ENCODE assay signal across 14 cellular contexts in genomic region chr7:148584154-148584827, GRCh38. TPM values are rescaled to one million over a fixed set of nuclear protein-coding genes. Genes with fewer than 3 reads are reported as not detected.
DNase-seq lines count a peak whose midpoint lies in the region; ATAC-seq, FAIRE-seq and TF ChIP-seq lines count a peak whose summit lies in the region.
"Had no signal": no experiment of that assay in that cellular context is flagged by ENCODE, and none has a peak within 500 bp of the region (broad histone marks: within the 10 kb centered on the region; RNA-seq: fewer than 3 reads in every experiment).

No MANE protein-coding gene starts in this region.

- H3K4me1 Mint-ChIP-seq in activated CD4-positive, alpha-beta T cell treated with anti-CD3 and anti-CD28 coated beads, Interleukin-2, amount 10 ng/mL, durations not matched to agents 24 days and 14 days: peaks cover 18% of the 10 kb centered on the region
- H3K4me1 Mint-ChIP-seq in CD4-positive, alpha-beta T cell (ENCODE audit: low read depth): peaks cover 5% of the 10 kb centered on the region

- RAD21 ChIA-PET in GM12878 (lab: Charles Lee; ENCODE audit: unreplicated experiment): interaction anchor here (1.3 to 1.6 kb wide), 2 partner anchors 10 to 379 kb away, joined by 4 to 6 read pairs; no protein-coding TSS in a partner anchor

- H3K9ac ChIP-seq in GM12878 (ENCODE audit: control insufficient read depth, insufficient read depth, low read length): no peak overlapping the region

- CTCF ChIA-PET in GM12878 (lab: Yijun Ruan, JAX): interaction anchor here (0.5 to 1.7 kb wide), 6 partner anchors 9 to 378 kb away, joined by 3 to 11 read pairs (median 4); no protein-coding TSS in a partner anchor
- CTCF ChIA-PET in CD4-positive, alpha-beta T cell (lab: Charles Lee): interaction anchor here (0.7 to 2.1 kb wide), 3 partner anchors 9 to 363 kb away, joined by 3 to 8 read pairs (median 3); no protein-coding TSS in a partner anchor

- BruUV-seq in GM12878 (replicated peaks; lab: Mats Ljungman, UMichigan): no TSS peak

- H3K36me3 ChIP-seq in GM12878 (ENCODE audit: control insufficient read depth in 2 of 2, insufficient read depth in 2 of 2, low read length in 1 of 2) (no peaks in the 10 kb centered on the region), pancreas (no peaks in the 10 kb centered on the region)
- H3K36me3 ChIP-seq: cardiac muscle cell, SJSA1 had no signal

- no peak for TF ChIP-seq RAD21 in GM12878 (IDR thresholded peaks at IDR 0.05; ENCODE audit: insufficient read depth, low read depth, low read length)

- H3K27ac ChIP-seq in GM12878 (ENCODE audit: control insufficient read depth, insufficient read depth): no peak overlapping the region
- no peak overlapping the region for H3K27ac ChIP-seq in CD4-positive, alpha-beta T cell (ENCODE audit: low read depth, low read length)
- no peak overlapping the region for H3K27ac ChIP-seq in pancreas
- H3K27ac ChIP-seq: cardiac muscle cell, SJSA1 had no signal

- peak overlapping the region; percentile 12 for H3K27ac Mint-ChIP-seq in activated CD4-positive, alpha-beta T cell treated with anti-CD3 and anti-CD28 coated beads, Interleukin-2, amount 10 ng/mL, durations not matched to agents 24 days and 14 days
- no peak overlapping the region for H3K27ac Mint-ChIP-seq in CD4-positive, alpha-beta T cell

- FAIRE-seq in GM12878 (lab: Jason Lieb, UNC) (peak; percentile 96), pancreas (lab: Jason Lieb, UNC) (no peak)

- POLR2A ChIA-PET in GM12878 (lab: Charles Lee): interaction anchor here (0.6 kb wide), 1 partner anchor 330 kb away, joined by 4 read pairs; no protein-coding TSS in a partner anchor
- POLR2A ChIA-PET in CD4-positive, alpha-beta T cell (lab: Charles Lee): interaction anchor here (0.8 to 1.8 kb wide), 2 partner anchors 9 to 272 kb away, joined by 3 to 7 read pairs; no protein-coding TSS in a partner anchor

- TF ChIP-seq POLR2A in GM12878 (IDR thresholded peaks at IDR 0.05; ENCODE audit: low read depth, low read length): no peak

- H3K27me3 ChIP-seq in GM12878 (replicated peaks in 1 of 2; ENCODE audit: control insufficient read depth in 2 of 2, insufficient read depth in 2 of 2, low read length in 1 of 2) (no peaks in the 10 kb centered on the region; a peak in 1 of 4 replicates), pancreas (no peaks in the 10 kb centered on the region)
- H3K27me3 ChIP-seq in CD4-positive, alpha-beta T cell (ENCODE audit: control insufficient read depth, insufficient read depth, low read length): no peaks in the 10 kb centered on the region
- H3K27me3 ChIP-seq: cardiac muscle cell had no signal

- peak overlapping the region; percentile 77 for H3K4me2 ChIP-seq in GM12878 (ENCODE audit: control insufficient read depth, insufficient read depth)

- H3K4me3 Mint-ChIP-seq in activated CD4-positive, alpha-beta T cell treated with anti-CD3 and anti-CD28 coated beads, Interleukin-2, amount 10 ng/mL, durations not matched to agents 24 days and 14 days: peak overlapping the region; percentile 20
- H3K4me3 Mint-ChIP-seq in CD4-positive, alpha-beta T cell: no peak overlapping the region

- intact Hi-C loops in activated CD4-positive, alpha-beta T cell treated with anti-CD3 and anti-CD28 coated beads, Interleukin-2, amount 10 ng/mL, durations not matched to agents 24 days and 14 days (cut with micrococcal nuclease): loop anchor here (1.0 to 5.0 kb wide), 3 partner anchors 43 to 113 kb away; no protein-coding TSS in a partner anchor
- intact Hi-C loops in GM12878 (cut with micrococcal nuclease; ENCODE audit: unreplicated experiment): loop anchor here (5.0 kb wide), 1 partner anchor 77 kb away; no protein-coding TSS in a partner anchor
- intact Hi-C loops in CD4-positive, alpha-beta T cell (cut with DNase I, micrococcal nuclease): no loop called here
- intact Hi-C loops in pancreas (cut with DNase I): no loop called here

- 14% methylated on average over 5 of the region's 5 CpGs for WGBS in GM12878 (ENCODE audit: insufficient coverage, insufficient replicate concordance, low lambda C conversion rate, missing lambda C conversion rate)
- 43 to 53% methylated on average over 5 of the region's 5 CpGs for WGBS in pancreas, 2 donors

- no peak overlapping the region for H2AFZ ChIP-seq in GM12878 (ENCODE audit: control insufficient read depth, low read depth, low read length)

- no peaks in the 10 kb centered on the region for H3K36me3 Mint-ChIP-seq in activated CD4-positive, alpha-beta T cell treated with anti-CD3 and anti-CD28 coated beads, Interleukin-2, amount 10 ng/mL, durations not matched to agents 24 days and 14 days (ENCODE audit: low read depth)
- H3K36me3 Mint-ChIP-seq in CD4-positive, alpha-beta T cell (ENCODE audit: low read depth): no peaks in the 10 kb centered on the region

- no peaks in the 10 kb centered on the region for H3K79me2 ChIP-seq in GM12878 (ENCODE audit: control insufficient read depth, insufficient read depth, low read length)

- H3K4me1 ChIP-seq in GM12878 (ENCODE audit: control insufficient read depth, insufficient read depth, low read length) (peaks cover 9% of the 10 kb centered on the region), pancreas (no peaks in the 10 kb centered on the region)
- H3K4me1 ChIP-seq: SJSA1 had no signal

- peaks cover 2% of the 10 kb centered on the region; the same call in 1 of the 3 replicates for H3K9me3 ChIP-seq in GM12878 (replicated peaks; ENCODE audit: control insufficient read depth, insufficient read depth, low read length)
- H3K9me3 ChIP-seq in CD4-positive, alpha-beta T cell (ENCODE audit: control insufficient read depth, low read length): no peaks in the 10 kb centered on the region
- no peaks in the 10 kb centered on the region for H3K9me3 ChIP-seq in pancreas
- H3K9me3 ChIP-seq: SJSA1 had no signal

- SMC1A ChIA-PET in GM12878 (lab: Charles Lee; ENCODE audit: uncharacterized antibody, unreplicated experiment): interaction anchor here (1.0 to 2.2 kb wide), 6 partner anchors 10 to 611 kb away, joined by 3 to 8 read pairs (median 4); no protein-coding TSS in a partner anchor

- peak; percentile 96 for ATAC-seq in GM21423 (IDR thresholded peaks at IDR 0.05; ENCODE audit: unreplicated experiment)
- ATAC-seq in HG03108 (IDR thresholded peaks at IDR 0.05; ENCODE audit: unreplicated experiment): peak; percentile 86
- peak; percentile 97 for ATAC-seq in GM12878
- ATAC-seq in CD4-positive, alpha-beta T cell (ENCODE audit: poor library complexity): no peak
- no peak for ATAC-seq in pancreas
- ATAC-seq: sciatic nerve had no signal

- H3K4me3 ChIP-seq in GM12878 (no peak overlapping the region), pancreas (no peak overlapping the region)
- H3K4me3 ChIP-seq: cardiac muscle cell, SJSA1 had no signal

- no peaks in the 10 kb centered on the region for H3K9me3 Mint-ChIP-seq in activated CD4-positive, alpha-beta T cell treated with anti-CD3 and anti-CD28 coated beads, Interleukin-2, amount 10 ng/mL, durations not matched to agents 24 days and 14 days
- H3K9me3 Mint-ChIP-seq in CD4-positive, alpha-beta T cell: no peaks in the 10 kb centered on the region

- 0 out of 4 replicates have a peak, but pooled peaks of 1 of the 2 experiments have one; percentile 9 for TF ChIP-seq EP300 in GM12878 (IDR thresholded peaks at IDR 0.05; ENCODE audit: borderline replicate concordance in 1 of 2, control insufficient read depth in 1 of 2, low read depth in 2 of 2, low read length in 2 of 2)

- TF ChIP-seq CTCF in GM12878 (IDR thresholded peaks at IDR 0.05 in 2 of 3, conservative IDR thresholded peaks at IDR 0.05 in 1 of 3; ENCODE audit: control insufficient read depth in 2 of 3, extremely low read depth in 1 of 3, insufficient read depth in 1 of 3, low read depth in 3 of 3, low read length in 3 of 3) (no peak), pancreas (IDR thresholded peaks at IDR 0.05) (no peak)
- no peak for TF ChIP-seq CTCF in CD4-positive, alpha-beta T cell (IDR thresholded peaks at IDR 0.05)

- DNase-seq in activated CD4-positive, alpha-beta T cell treated with anti-CD3 and anti-CD28 coated beads, Interleukin-2, amount 10 ng/mL, durations not matched to agents 24 days and 14 days: no peak
- no peak for DNase-seq in activated CD4-positive, alpha-beta T cell treated with anti-CD3 and anti-CD28 coated beads for 4 hours
- DNase-seq in GM12878 (ENCODE audit: low read depth, low spot score) (no peak), pancreas (no peak), ACHN (no peak)
- DNase-seq in CD4-positive, alpha-beta T cell: no peak
- DNase-seq: foreskin melanocyte, NCI-H187 had no signal

- in situ Hi-C loops in GM12878 (cut with MboI): no loop called here
- in situ Hi-C loops in ACHN (cut with HindIII; ENCODE audit: low pct_ligation_motif_present, low pct_unique_long_range_greater_than_20kb, low sequenced_read_pairs): no loop called here

- peaks cover 11% of the 10 kb centered on the region for H3K27me3 Mint-ChIP-seq in activated CD4-positive, alpha-beta T cell treated with anti-CD3 and anti-CD28 coated beads, Interleukin-2, amount 10 ng/mL, durations not matched to agents 24 days and 14 days
- no peaks in the 10 kb centered on the region for H3K27me3 Mint-ChIP-seq in CD4-positive, alpha-beta T cell

- H4K20me1 ChIP-seq in GM12878 (ENCODE audit: control insufficient read depth, insufficient read depth): no peaks in the 10 kb centered on the region

TF ChIP-seq in GM12878, 131 proteins besides CTCF, POLR2A, EP300 and RAD21 (continues in another document):
- 0 out of 2 replicates have a peak, but pooled peaks have one; percentile 13 for TF ChIP-seq IKZF1 (conservative IDR thresholded peaks at IDR 0.05)
- TF ChIP-seq CBFB (IDR thresholded peaks at IDR 0.05; ENCODE audit: low read depth): peak; percentile 53; the same call in 1 of the 2 replicates

RNA-seq across cellular contexts. Expression of gene C7orf33, which starts 6.3 kb away (rescaled TPM):
- total RNA-seq in activated CD4-positive, alpha-beta T cell treated with anti-CD3 and anti-CD28 coated beads, Interleukin-2, amount 10 ng/mL, durations not matched to agents 24 days and 14 days: not detected in 2 replicates
- not detected in 2 replicates for total RNA-seq in GM12878 (2013; cell fraction: nucleolus; rRNA removed)
- not detected in 2 replicates for total RNA-seq in GM12878 (2014; rRNA removed)
- not detected in 2 replicates for total RNA-seq in GM12878 (2014; rRNA removed; fragmentation: Illumina TruSeq; extraction: Trizol)
- not detected in 2 replicates for total RNA-seq in GM12878 (2021)
- not detected for polyA plus RNA-seq in GM12878 (2011; ENCODE audit: low read depth)
- polyA plus RNA-seq in GM12878 (2011; rRNA removed): not detected in 2 replicates
- polyA plus RNA-seq in GM12878 (2011; cell fraction: cytosol; rRNA removed): not detected in 2 replicates
- not detected in 2 replicates for polyA plus RNA-seq in GM12878 (2011; cell fraction: nucleus; rRNA removed)
- not detected in 2 replicates for polyA plus RNA-seq in GM12878 (2012)
- polyA plus RNA-seq in GM12878 (2014; fragmentation: Illumina TruSeq; extraction: Trizol): not detected in 2 replicates
- polyA plus RNA-seq in GM12878 (2014; fragmentation: Nextera tagmentation; extraction: Ambion mirVana): not detected
- not detected in 2 replicates for polyA plus RNA-seq in GM12878 (2014; rRNA removed)
- polyA plus RNA-seq in GM12878 (2016; fragmentation: Nextera tagmentation; extraction: Ambion mirVana): not detected
- polyA minus RNA-seq in GM12878 (2011; rRNA and poly(A)+ RNA removed): not detected in 2 replicates
- polyA minus RNA-seq in GM12878 (2011; cell fraction: cytosol; rRNA and poly(A)+ RNA removed): not detected in 2 replicates
- not detected in 2 replicates for polyA minus RNA-seq in GM12878 (2011; cell fraction: nucleus; rRNA and poly(A)+ RNA removed)
- total RNA-seq in CD4-positive, alpha-beta T cell: not detected
- total RNA-seq in pancreas: not detected
- polyA plus RNA-seq in pancreas: not detected
- total RNA-seq: cardiac muscle cell, lung microvascular endothelial cell, sciatic nerve, SJSA1 had no signal
- polyA plus RNA-seq: cardiac muscle cell had no signal

Comparison
In these comparisons a context has a peak if more than half of its experiments do, and no peak if none do; other contexts are left out.
1. ATAC-seq: peak in GM21423 (single experiment), HG03108 (single experiment) and GM12878 (single experiment); none in CD4-positive, alpha-beta T cell (single experiment) and pancreas (0 of 4).
2. intact Hi-C loops: an anchor here in activated CD4-positive, alpha-beta T cell treated with anti-CD3 and anti-CD28 coated beads, Interleukin-2, amount 10 ng/mL, durations not matched to agents 24 days and 14 days (1.0 to 5.0 kb wide) and GM12878 (5.0 kb wide); none called in CD4-positive, alpha-beta T cell and pancreas.